ENCODE assay signal across 11 cellular contexts in the genomic region with DNA sequence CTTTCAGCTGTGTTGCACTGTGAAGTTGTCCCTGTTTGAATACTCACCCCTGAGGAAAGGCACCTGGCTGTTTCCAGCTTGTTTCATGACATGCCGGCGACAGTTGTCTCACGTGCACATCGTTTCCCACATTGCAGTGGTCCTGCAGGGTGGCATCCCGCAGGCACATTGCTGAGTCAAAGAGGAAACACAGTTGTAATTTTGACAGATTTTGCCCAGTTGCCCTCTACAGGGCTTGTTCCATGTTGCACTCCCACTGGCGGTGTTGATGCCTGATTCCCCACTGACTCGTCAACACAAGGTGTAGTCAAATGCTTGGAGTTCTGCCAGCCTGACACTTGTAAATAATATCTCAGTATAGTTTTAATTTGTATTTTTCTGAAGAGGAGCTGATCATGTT. TPM values are rescaled to one million over a fixed set of nuclear protein-coding genes. Genes with fewer than 3 reads are reported as not detected.
DNase-seq lines count a peak whose midpoint lies in the region; ATAC-seq and TF ChIP-seq lines count a peak whose summit lies in the region.
"Had no signal": no experiment of that assay in that cellular context is flagged by ENCODE, and none has a peak within 500 bp of the region (broad histone marks: within the 10 kb centered on the region; RNA-seq: fewer than 3 reads in every experiment).

No MANE protein-coding gene starts in this region.

- H3K27me3 Mint-ChIP-seq in chondrocyte (ENCODE audit: low read depth) = no peaks in the 10 kb centered on the region
- H3K27me3 Mint-ChIP-seq in activated CD8-positive, alpha-beta memory T cell treated with anti-CD3 and anti-CD28 coated beads, Interleukin-2, amount 10 ng/mL, durations not matched to agents 7 days and 5 days = peaks cover 9% of the 10 kb centered on the region
- H3K27me3 Mint-ChIP-seq: stimulated activated memory B cell treated with anti-CD40 and anti-IgM and Interleukin-4, amounts not matched to agents 10 μg/mL and 1 μg/mL and 100 μg/mL, for 72 hours had no signal

- WGBS in smooth muscle cell (ENCODE audit: low lambda C conversion rate) = 84% methylated on average over 7 of the region's 7 CpGs

- H3K36me3 Mint-ChIP-seq in chondrocyte (ENCODE audit: low read depth) = peaks cover 2% of the 10 kb centered on the region
- H3K36me3 Mint-ChIP-seq in activated CD8-positive, alpha-beta memory T cell treated with anti-CD3 and anti-CD28 coated beads, Interleukin-2, amount 10 ng/mL, durations not matched to agents 7 days and 5 days = no peaks in the 10 kb centered on the region

- no peak for ATAC-seq in activated CD8-positive, alpha-beta memory T cell treated with anti-CD3 and anti-CD28 coated beads, Interleukin-2, amount 10 ng/mL, durations not matched to agents 7 days and 5 days
- ATAC-seq: stimulated activated memory B cell treated with anti-CD40 and anti-IgM and Interleukin-4, amounts not matched to agents 10 μg/mL and 1 μg/mL and 100 μg/mL, for 72 hours had no signal

- H3K79me2 ChIP-seq in smooth muscle cell (ENCODE audit: low read depth) = peaks cover 89% of the 10 kb centered on the region

- H4K20me1 ChIP-seq in smooth muscle cell (ENCODE audit: low read depth) = peaks cover 98% of the 10 kb centered on the region

- no peak overlapping the region for H2AFZ ChIP-seq in smooth muscle cell (ENCODE audit: low read depth)

- H3K4me3 ChIP-seq in smooth muscle cell = no peak overlapping the region

- no peak overlapping the region for H3K4me3 Mint-ChIP-seq in chondrocyte (ENCODE audit: unreplicated experiment)
- no peak overlapping the region for H3K4me3 Mint-ChIP-seq in activated CD8-positive, alpha-beta memory T cell treated with anti-CD3 and anti-CD28 coated beads, Interleukin-2, amount 10 ng/mL, durations not matched to agents 7 days and 5 days
- H3K4me3 Mint-ChIP-seq: stimulated activated memory B cell treated with anti-CD40 and anti-IgM and Interleukin-4, amounts not matched to agents 10 μg/mL and 1 μg/mL and 100 μg/mL, for 72 hours had no signal

- no peak overlapping the region for H3K27ac Mint-ChIP-seq in chondrocyte (ENCODE audit: unreplicated experiment)
- H3K27ac Mint-ChIP-seq in activated CD8-positive, alpha-beta memory T cell treated with anti-CD3 and anti-CD28 coated beads, Interleukin-2, amount 10 ng/mL, durations not matched to agents 7 days and 5 days = no peak overlapping the region
- H3K27ac Mint-ChIP-seq: stimulated activated memory B cell treated with anti-CD40 and anti-IgM and Interleukin-4, amounts not matched to agents 10 μg/mL and 1 μg/mL and 100 μg/mL, for 72 hours had no signal

- H3K36me3 ChIP-seq in smooth muscle cell (ENCODE audit: low read depth) = no peaks in the 10 kb centered on the region

- no peaks in the 10 kb centered on the region for H3F3A ChIP-seq in smooth muscle cell (ENCODE audit: low read depth)

- H3K9me3 Mint-ChIP-seq in chondrocyte (ENCODE audit: low read depth) = no peaks in the 10 kb centered on the region
- no peaks in the 10 kb centered on the region for H3K9me3 Mint-ChIP-seq in activated CD8-positive, alpha-beta memory T cell treated with anti-CD3 and anti-CD28 coated beads, Interleukin-2, amount 10 ng/mL, durations not matched to agents 7 days and 5 days (ENCODE audit: low read depth)
- H3K9me3 Mint-ChIP-seq: stimulated activated memory B cell treated with anti-CD40 and anti-IgM and Interleukin-4, amounts not matched to agents 10 μg/mL and 1 μg/mL and 100 μg/mL, for 72 hours had no signal

- H3K9me3 ChIP-seq in smooth muscle cell (replicated peaks; ENCODE audit: low read depth) = no peaks in the 10 kb centered on the region

- H3K9ac ChIP-seq in smooth muscle cell (ENCODE audit: low read depth) = no peak overlapping the region

- peaks cover 14% of the 10 kb centered on the region for H3K4me1 ChIP-seq in smooth muscle cell (ENCODE audit: low read depth)

- CTCF ChIA-PET in activated CD8-positive, alpha-beta memory T cell treated with anti-CD3 and anti-CD28 coated beads, Interleukin-2, amount 10 ng/mL, durations not matched to agents 7 days and 5 days (lab: Charles Lee) = no interaction called here

- DNase-seq in NCI-H2196 (lab: John Stamatoyannopoulos, UW; ENCODE audit: unreplicated experiment) (peak; percentile 10), NCI-H2196 treated with DMSO at 0.1 percent for 48 hours (lab: John Stamatoyannopoulos, UW; ENCODE audit: unreplicated experiment) (no peak), NCI-H2081 treated with DMSO at 0.1 percent for 48 hours (lab: John Stamatoyannopoulos, UW) (peak; percentile 14), chondrocyte (ENCODE audit: low spot score) (no peak), smooth muscle cell (lab: John Stamatoyannopoulos, UW; ENCODE audit: unreplicated experiment) (no peak), DMS114 treated with DMSO at 0.1 percent for 48 hours (lab: John Stamatoyannopoulos, UW; ENCODE audit: unreplicated experiment) (no peak), dedifferentiated amniotic fluid mesenchymal stem cell (ENCODE audit: extremely low spot score) (no peak)
- no peak for DNase-seq in activated CD8-positive, alpha-beta memory T cell treated with anti-CD3 and anti-CD28 coated beads, Interleukin-2, amount 10 ng/mL, durations not matched to agents 7 days and 5 days
- DNase-seq: activated CD8-positive, alpha-beta memory T cell treated with anti-CD3 and anti-CD28 coated beads, Interleukin-2, amount 50 U/mL, for 48 hours; midbrain had no signal

- H3K27me3 ChIP-seq in smooth muscle cell (ENCODE audit: low read depth) = no peaks in the 10 kb centered on the region

- peak overlapping the region; percentile 90 for H3K27ac ChIP-seq in smooth muscle cell (ENCODE audit: low read depth)

- TF ChIP-seq CTCF in chondrocyte (IDR thresholded peaks at IDR 0.05) (peak; percentile 57), smooth muscle cell (IDR thresholded peaks at IDR 0.05; ENCODE audit: borderline replicate concordance, insufficient read depth, poor library complexity, severe bottlenecking) (no peak)

- no peak overlapping the region for H3K4me2 ChIP-seq in smooth muscle cell

- H3K4me1 Mint-ChIP-seq in chondrocyte (ENCODE audit: low read depth) = peaks cover 46% of the 10 kb centered on the region
- H3K4me1 Mint-ChIP-seq in activated CD8-positive, alpha-beta memory T cell treated with anti-CD3 and anti-CD28 coated beads, Interleukin-2, amount 10 ng/mL, durations not matched to agents 7 days and 5 days = peaks cover 12% of the 10 kb centered on the region

RNA-seq across cellular contexts. Expression of gene EPN2, which starts 23.8 kb away (rescaled TPM):
- 29.0 to 39.7 TPM (median 37.8 TPM) in 3 replicates for total RNA-seq in chondrocyte
- total RNA-seq in smooth muscle cell = 27.6 and 35.4 TPM in 2 replicates
- polyA plus RNA-seq in smooth muscle cell = 46.7 and 61.2 TPM in 2 replicates
- total RNA-seq in activated CD8-positive, alpha-beta memory T cell treated with anti-CD3 and anti-CD28 coated beads, Interleukin-2, amount 10 ng/mL, durations not matched to agents 7 days and 5 days = 10 to 100 TPM in 1 of 2 experiments, 1 to 10 TPM in 1; 2.9 to 15.3 TPM

Comparison
In these comparisons a context has a peak if more than half of its experiments do, and no peak if none do; other contexts are left out.
1. DNase-seq: peak in NCI-H2196 (single experiment) and NCI-H2081 treated with DMSO at 0.1 percent for 48 hours (single experiment); none in NCI-H2196 treated with DMSO at 0.1 percent for 48 hours (single experiment), chondrocyte (single experiment), smooth muscle cell (single experiment), DMS114 treated with DMSO at 0.1 percent for 48 hours (single experiment), dedifferentiated amniotic fluid mesenchymal stem cell (single experiment) and activated CD8-positive, alpha-beta memory T cell treated with anti-CD3 and anti-CD28 coated beads, Interleukin-2, amount 10 ng/mL, durations not matched to agents 7 days and 5 days (single experiment).